In genomic region chr17:33506889-33507650, GRCh38 we compare ENCODE assay signal across 20 cellular contexts.
DNase-seq lines count a peak whose midpoint lies in the region; ATAC-seq and TF ChIP-seq lines count a peak whose summit lies in the region.
"Had no signal": no experiment of that assay in that cellular context is flagged by ENCODE, and none has a peak within 500 bp of the region (broad histone marks: within the 10 kb centered on the region; RNA-seq: fewer than 3 reads in every experiment).

No MANE protein-coding gene starts in this region.

- peak overlapping the region in 1 of 11 experiments; percentile 21; a peak in 2 of 22 replicates for H3K9ac ChIP-seq in BLaER1 treated with 17β-estradiol and CSF1 and Interleukin-3, amounts not matched to agents 10 nM and 100 nM
- H3K9ac ChIP-seq: GM23248 had no signal

- H3K4me2 ChIP-seq in BLaER1 treated with 17β-estradiol and CSF1 and Interleukin-3, amounts not matched to agents 10 nM and 100 nM, result peak overlapping the region; percentile 7 to 83 (median 55); a peak in 19 of 22 replicates

- no peak overlapping the region for H3K4me3 Mint-ChIP-seq in chondrocyte (ENCODE audit: unreplicated experiment)
- H3K4me3 Mint-ChIP-seq: activated CD4-positive, alpha-beta T cell treated with anti-CD3 and anti-CD28 coated beads, Interleukin-2, amount 10 ng/mL, durations not matched to agents 24 days and 14 days; activated naive CD4-positive, alpha-beta T cell treated with anti-CD3 and anti-CD28 coated beads for 36 hours; stimulated activated naive CD8-positive, alpha-beta T cell treated with anti-CD3 and anti-CD28 coated beads, Interleukin-15, amount 100 ng/mL, for 72 hours had no signal

- H4K20me1 ChIP-seq in BLaER1 treated with 17β-estradiol and CSF1 and Interleukin-3, amounts not matched to agents 10 nM and 100 nM, result no peaks in the 10 kb centered on the region; a peak in 1 of 22 replicates

- no peak overlapping the region for H3K4me3 ChIP-seq in BLaER1 treated with 17β-estradiol and CSF1 and Interleukin-3, amounts not matched to agents 10 nM and 100 nM
- H3K4me3 ChIP-seq: GM23248 had no signal

- peaks cover 5% of the 10 kb centered on the region for H3K27me3 Mint-ChIP-seq in chondrocyte (ENCODE audit: low read depth)

- H3K36me3 Mint-ChIP-seq in chondrocyte (ENCODE audit: low read depth), result no peaks in the 10 kb centered on the region

- ATAC-seq in GM21737 (IDR thresholded peaks at IDR 0.05; ENCODE audit: unreplicated experiment), result no peak
- ATAC-seq: stimulated activated naive CD8-positive, alpha-beta T cell treated with anti-CD3 and anti-CD28 coated beads, Interleukin-15, amount 100 ng/mL, for 72 hours had no signal

- H3K9me3 ChIP-seq in BLaER1 treated with 17β-estradiol and CSF1 and Interleukin-3, amounts not matched to agents 10 nM and 100 nM (replicated peaks in 1 of 11), result no peaks in the 10 kb centered on the region

- H3K4me1 ChIP-seq in BLaER1 treated with 17β-estradiol and CSF1 and Interleukin-3, amounts not matched to agents 10 nM and 100 nM, result peaks cover 15 to 39% (median 24%) of the 10 kb centered on the region in 10 experiments

- H3K9me3 Mint-ChIP-seq in chondrocyte (ENCODE audit: low read depth), result peaks cover 4% of the 10 kb centered on the region
- H3K9me3 Mint-ChIP-seq: activated naive CD4-positive, alpha-beta T cell treated with anti-CD3 and anti-CD28 coated beads for 36 hours; stimulated activated naive CD8-positive, alpha-beta T cell treated with anti-CD3 and anti-CD28 coated beads, Interleukin-15, amount 100 ng/mL, for 72 hours had no signal

- H3K4me1 Mint-ChIP-seq in chondrocyte (ENCODE audit: low read depth), result no peaks in the 10 kb centered on the region

- no peaks in the 10 kb centered on the region for H3K36me3 ChIP-seq in BLaER1 treated with 17β-estradiol and CSF1 and Interleukin-3, amounts not matched to agents 10 nM and 100 nM

- no peaks in the 10 kb centered on the region for H3K27me3 ChIP-seq in BLaER1 treated with 17β-estradiol and CSF1 and Interleukin-3, amounts not matched to agents 10 nM and 100 nM

- peak; percentile 79 for DNase-seq in NOMO-1 treated with dmso at 0.1 percent for 144 hours (lab: John Stamatoyannopoulos, UW; ENCODE audit: unreplicated experiment)
- DNase-seq in dermis microvascular lymphatic vessel endothelial cell (ENCODE audit: low read depth in 2 of 2), result peak; percentile 25 to 36
- DNase-seq in lung microvascular endothelial cell (ENCODE audit: low read depth in 2 of 2), result peak; percentile 5 to 63
- DNase-seq in chondrocyte (ENCODE audit: low spot score), result no peak
- no peak for DNase-seq in NCI-H187 (lab: John Stamatoyannopoulos, UW)
- DNase-seq in OCI-M2 (lab: John Stamatoyannopoulos, UW; ENCODE audit: unreplicated experiment), result no peak
- DNase-seq: activated CD4-positive, alpha-beta T cell treated with anti-CD3 and anti-CD28 coated beads, Interleukin-2, amount 10 ng/mL, durations not matched to agents 24 days and 14 days; activated CD8-positive, alpha-beta memory T cell treated with anti-CD3 and anti-CD28 coated beads, Interleukin-2, amount 50 U/mL, for 48 hours; activated naive CD4-positive, alpha-beta T cell treated with anti-CD3 and anti-CD28 coated beads for 36 hours; GM23248; hypothalamus; Karpas-422; NCI-H1436 treated with DMSO at 0.1 percent for 48 hours; NCI-H446; SIG-M5; stimulated activated naive CD8-positive, alpha-beta T cell treated with anti-CD3 and anti-CD28 coated beads, Interleukin-15, amount 100 ng/mL, for 72 hours; T-helper 9 cell had no signal

- no peak for TF ChIP-seq CTCF in chondrocyte (IDR thresholded peaks at IDR 0.05)

- H3K27ac Mint-ChIP-seq in chondrocyte (ENCODE audit: unreplicated experiment), result no peak overlapping the region
- H3K27ac Mint-ChIP-seq: activated CD4-positive, alpha-beta T cell treated with anti-CD3 and anti-CD28 coated beads, Interleukin-2, amount 10 ng/mL, durations not matched to agents 24 days and 14 days; activated naive CD4-positive, alpha-beta T cell treated with anti-CD3 and anti-CD28 coated beads for 36 hours; stimulated activated naive CD8-positive, alpha-beta T cell treated with anti-CD3 and anti-CD28 coated beads, Interleukin-15, amount 100 ng/mL, for 72 hours had no signal

- peak overlapping the region in 1 of 11 experiments; percentile 6; a peak in 1 of 22 replicates for H3K27ac ChIP-seq in BLaER1 treated with 17β-estradiol and CSF1 and Interleukin-3, amounts not matched to agents 10 nM and 100 nM
- H3K27ac ChIP-seq: GM23248, HL-60 had no signal

Comparison
In these comparisons a context has a peak if more than half of its experiments do, and no peak if none do; other contexts are left out.
1. DNase-seq: peak in NOMO-1 treated with dmso at 0.1 percent for 144 hours (single experiment), dermis microvascular lymphatic vessel endothelial cell (2 of 2) and lung microvascular endothelial cell (2 of 2); none in chondrocyte (single experiment), NCI-H187 (0 of 2) and OCI-M2 (single experiment).